In the genomic region with DNA sequence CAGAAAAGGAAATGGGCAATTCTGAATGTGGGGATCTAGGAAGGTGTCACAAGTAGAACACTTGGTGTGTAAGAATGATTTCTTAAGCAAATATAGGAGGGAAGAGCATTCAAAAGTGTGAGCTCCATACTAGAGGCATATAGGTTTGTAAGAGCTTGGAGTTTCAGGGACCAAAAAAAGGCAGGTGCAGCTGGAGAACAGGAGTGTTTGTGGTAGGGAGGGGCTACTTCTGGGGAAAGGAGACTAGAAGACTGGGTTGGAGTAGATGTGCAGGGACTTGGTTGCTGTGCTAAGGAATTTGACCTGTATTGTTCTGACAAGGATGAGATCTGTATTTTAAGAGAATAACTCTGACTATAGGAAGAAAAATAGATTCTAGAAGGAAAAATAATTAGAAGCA, we compare ENCODE assay signal across 1 cellular context.
TF ChIP-seq lines count a peak whose summit lies in the region.

No MANE protein-coding gene starts in this region.

TF ChIP-seq in K562, 482 proteins besides CTCF, POLR2A, EP300 and RAD21 (continued from another document):
- TF ChIP-seq, protein P1, sequence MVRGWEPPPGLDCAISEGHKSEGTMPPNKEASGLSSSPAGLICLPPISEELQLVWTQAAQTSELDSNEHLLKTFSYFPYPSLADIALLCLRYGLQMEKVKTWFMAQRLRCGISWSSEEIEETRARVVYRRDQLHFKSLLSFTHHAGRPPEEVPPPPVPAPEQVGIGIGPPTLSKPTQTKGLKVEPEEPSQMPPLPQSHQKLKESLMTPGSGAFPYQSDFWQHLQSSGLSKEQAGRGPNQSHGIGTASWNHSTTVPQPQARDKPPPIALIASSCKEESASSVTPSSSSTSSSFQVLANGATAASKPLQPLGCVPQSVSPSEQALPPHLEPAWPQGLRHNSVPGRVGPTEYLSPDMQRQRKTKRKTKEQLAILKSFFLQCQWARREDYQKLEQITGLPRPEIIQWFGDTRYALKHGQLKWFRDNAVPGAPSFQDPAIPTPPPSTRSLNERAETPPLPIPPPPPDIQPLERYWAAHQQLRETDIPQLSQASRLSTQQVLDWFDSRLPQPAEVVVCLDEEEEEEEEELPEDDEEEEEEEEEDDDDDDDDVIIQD (CRISPR knock-in tag; IDR thresholded peaks at IDR 0.05) = no peak
- TF ChIP-seq NR3C1 (CRISPR knock-in tag; IDR thresholded peaks at IDR 0.05) (no peak), HDGF (IDR thresholded peaks at IDR 0.05) (0 out of 2 replicates have a peak, but pooled peaks have one; percentile 38)
TF ChIP-seq in K562: peak in this region for 3.
